In genomic region chr5:138632900-138633489, GRCh38 we compare ENCODE assay signal across 9 cellular contexts. TPM values are rescaled to one million over a fixed set of nuclear protein-coding genes. Genes with fewer than 3 reads are reported as not detected.
DNase-seq lines count a peak whose midpoint lies in the region; ATAC-seq and TF ChIP-seq lines count a peak whose summit lies in the region.
"Had no signal": no experiment of that assay in that cellular context is flagged by ENCODE, and none has a peak within 500 bp of the region (broad histone marks: within the 10 kb centered on the region; RNA-seq: fewer than 3 reads in every experiment).

No MANE protein-coding gene starts in this region.

- H3K27ac ChIP-seq in testis = no peak overlapping the region
- H3K27ac ChIP-seq: suprapubic skin had no signal

- no peaks in the 10 kb centered on the region for H3K4me1 ChIP-seq in testis

- WGBS in testis, 2 donors = 64 to 65% methylated on average over 17 of the region's 17 CpGs

- H3K4me3 ChIP-seq in choroid plexus epithelial cell (ENCODE audit: low read depth, low read length) = no peak overlapping the region
- no peak overlapping the region for H3K4me3 ChIP-seq in testis
- H3K4me3 ChIP-seq: suprapubic skin had no signal

- H3K36me3 ChIP-seq in testis (ENCODE audit: low read depth, missing control alignments) = no peaks in the 10 kb centered on the region
- H3K36me3 ChIP-seq: suprapubic skin had no signal

- peak; percentile 16 to 29 for DNase-seq in activated T-cell treated with anti-CD3 and anti-CD28 coated beads, Interleukin-2, amount 50 U/mL, for 72 hours
- no peak for DNase-seq in activated T-cell treated with anti-CD3 and anti-CD28 coated beads, Interleukin-2, amount 50 U/mL, for 24 hours
- peak; percentile 64 for DNase-seq in NOMO-1 treated with DMSO at 0.1 percent for 48 hours (lab: John Stamatoyannopoulos, UW; ENCODE audit: unreplicated experiment)
- DNase-seq in choroid plexus epithelial cell (ENCODE audit: low read depth) = peak; percentile 91
- peak; percentile 95 for DNase-seq in left kidney (ENCODE audit: low read depth, low spot score)
- peak; percentile 68 for DNase-seq in testis
- no peak for DNase-seq in GM19240 (ENCODE audit: insufficient read length, low spot score)
- DNase-seq in activated CD8-positive, alpha-beta memory T cell treated with anti-CD3 and anti-CD28 coated beads for 24 hours = no peak

- no peak overlapping the region for H3K4me3 Mint-ChIP-seq in activated T-cell treated with anti-CD3 and anti-CD28 coated beads, Interleukin-2, amount 50 U/mL, for 72 hours
- no peak overlapping the region for H3K4me3 Mint-ChIP-seq in activated T-cell treated with anti-CD3 and anti-CD28 coated beads, Interleukin-2, amount 50 U/mL, for 24 hours

- no peaks in the 10 kb centered on the region for H3K36me3 Mint-ChIP-seq in activated T-cell treated with anti-CD3 and anti-CD28 coated beads, Interleukin-2, amount 50 U/mL, for 72 hours (ENCODE audit: insufficient read depth in 2 of 2)
- H3K36me3 Mint-ChIP-seq in activated T-cell treated with anti-CD3 and anti-CD28 coated beads, Interleukin-2, amount 50 U/mL, for 24 hours (ENCODE audit: low read depth) = no peaks in the 10 kb centered on the region

- no peaks in the 10 kb centered on the region for H3K27me3 ChIP-seq in testis
- H3K27me3 ChIP-seq: suprapubic skin had no signal

- TF ChIP-seq CTCF in choroid plexus epithelial cell (conservative IDR thresholded peaks at IDR 0.05; ENCODE audit: low read depth, low read length) = peak; percentile 56
- TF ChIP-seq CTCF in testis (IDR thresholded peaks at IDR 0.05) = peak; percentile 22 to 48 (median 40)

- peaks cover 52% of the 10 kb centered on the region for H3K27me3 Mint-ChIP-seq in activated T-cell treated with anti-CD3 and anti-CD28 coated beads, Interleukin-2, amount 50 U/mL, for 72 hours (ENCODE audit: low read depth)
- peaks cover 66% of the 10 kb centered on the region for H3K27me3 Mint-ChIP-seq in activated T-cell treated with anti-CD3 and anti-CD28 coated beads, Interleukin-2, amount 50 U/mL, for 24 hours

- H3K9me3 ChIP-seq in testis = no peaks in the 10 kb centered on the region
- H3K9me3 ChIP-seq: suprapubic skin had no signal

- H3K9me3 Mint-ChIP-seq in activated T-cell treated with anti-CD3 and anti-CD28 coated beads, Interleukin-2, amount 50 U/mL, for 72 hours = no peaks in the 10 kb centered on the region
- H3K9me3 Mint-ChIP-seq in activated T-cell treated with anti-CD3 and anti-CD28 coated beads, Interleukin-2, amount 50 U/mL, for 24 hours = no peaks in the 10 kb centered on the region

- ATAC-seq in activated T-cell treated with anti-CD3 and anti-CD28 coated beads, Interleukin-2, amount 50 U/mL, for 72 hours (replicated peaks in 1 of 2) = peak; percentile 31 to 43

- TF ChIP-seq POLR2A in testis (IDR thresholded peaks at IDR 0.05) = no peak

- intact Hi-C loops in testis (cut with DNase I; ENCODE audit: low total_unique reads) = no loop called here

- H3K27ac Mint-ChIP-seq in activated T-cell treated with anti-CD3 and anti-CD28 coated beads, Interleukin-2, amount 50 U/mL, for 72 hours = no peak overlapping the region
- no peak overlapping the region for H3K27ac Mint-ChIP-seq in activated T-cell treated with anti-CD3 and anti-CD28 coated beads, Interleukin-2, amount 50 U/mL, for 24 hours

- peaks cover 8% of the 10 kb centered on the region for H3K4me1 Mint-ChIP-seq in activated T-cell treated with anti-CD3 and anti-CD28 coated beads, Interleukin-2, amount 50 U/mL, for 72 hours (ENCODE audit: low read depth)
- no peaks in the 10 kb centered on the region for H3K4me1 Mint-ChIP-seq in activated T-cell treated with anti-CD3 and anti-CD28 coated beads, Interleukin-2, amount 50 U/mL, for 24 hours (ENCODE audit: low read depth)

RNA-seq across cellular contexts. Expression of gene HSPA9, which starts 57.8 kb away (rescaled TPM):
- total RNA-seq in activated T-cell treated with anti-CD3 and anti-CD28 coated beads, Interleukin-2, amount 50 U/mL, for 72 hours = 100 to 1,000 TPM; 448 to 505 TPM
- total RNA-seq in testis = 100 to 1,000 TPM; 205 to 243 TPM
- 145 TPM for polyA plus RNA-seq in testis (ENCODE audit: insufficient read depth, low read depth, low replicate concordance)

Comparison
In these comparisons a context has a peak if more than half of its experiments do, and no peak if none do; other contexts are left out.
1. DNase-seq: peak in activated T-cell treated with anti-CD3 and anti-CD28 coated beads, Interleukin-2, amount 50 U/mL, for 72 hours (2 of 2), NOMO-1 treated with DMSO at 0.1 percent for 48 hours (single experiment), choroid plexus epithelial cell (single experiment), left kidney (single experiment) and testis (single experiment); none in activated T-cell treated with anti-CD3 and anti-CD28 coated beads, Interleukin-2, amount 50 U/mL, for 24 hours (single experiment), GM19240 (single experiment) and activated CD8-positive, alpha-beta memory T cell treated with anti-CD3 and anti-CD28 coated beads for 24 hours (single experiment).